Comparison of ENCODE assay signal across 8 cellular contexts in genomic region chr6:158475344-158476302, GRCh38.
DNase-seq lines count a peak whose midpoint lies in the region; ATAC-seq, FAIRE-seq and TF ChIP-seq lines count a peak whose summit lies in the region.

No MANE protein-coding gene starts in this region.

- H3K4me3 ChIP-seq in HUES48 (ENCODE audit: low read depth, low read length) (no peak overlapping the region), Panc1 (ENCODE audit: low read depth in 2 of 2, low read length in 2 of 2) (peak overlapping the region in 1 of 2 experiments; percentile 7; a peak in 1 of 4 replicates), H7 (ENCODE audit: insufficient read depth, low read depth, low read length) (no peak overlapping the region)

- in situ Hi-C loops in Panc1 (cut with HindIII; ENCODE audit: low pct_unique_long_range_greater_than_20kb, low sequenced_read_pairs) = no loop called here

- TF ChIP-seq CTCF in Panc1 (IDR thresholded peaks at IDR 0.05) = no peak

- H3K27me3 ChIP-seq in HUES48 (ENCODE audit: control insufficient read depth, insufficient read depth, low read length) = peaks cover 13% of the 10 kb centered on the region
- H3K27me3 ChIP-seq in Panc1 (ENCODE audit: control insufficient read depth, insufficient read depth, low read length) = no peaks in the 10 kb centered on the region
- peaks cover 10% of the 10 kb centered on the region for H3K27me3 ChIP-seq in H7 (ENCODE audit: control insufficient read depth, insufficient read depth, low read length)

- H3K36me3 Mint-ChIP-seq in activated CD4-positive, alpha-beta T cell treated with anti-CD3 and anti-CD28 coated beads, Interleukin-2, amount 10 ng/mL, durations not matched to agents 24 days and 14 days (ENCODE audit: low read depth) = peaks cover 8% of the 10 kb centered on the region

- H3K4me3 Mint-ChIP-seq in activated CD4-positive, alpha-beta T cell treated with anti-CD3 and anti-CD28 coated beads, Interleukin-2, amount 10 ng/mL, durations not matched to agents 24 days and 14 days = no peak overlapping the region

- no peaks in the 10 kb centered on the region for H3K27me3 Mint-ChIP-seq in activated CD4-positive, alpha-beta T cell treated with anti-CD3 and anti-CD28 coated beads, Interleukin-2, amount 10 ng/mL, durations not matched to agents 24 days and 14 days

- H3K9me3 ChIP-seq in HUES48 (ENCODE audit: control insufficient read depth, insufficient read depth, low read length) (no peaks in the 10 kb centered on the region), Panc1 (ENCODE audit: control insufficient read depth, insufficient read depth, low read depth, low read length) (no peaks in the 10 kb centered on the region)

- peaks cover 10% of the 10 kb centered on the region for H3K4me1 ChIP-seq in HUES48 (ENCODE audit: control insufficient read depth, insufficient read depth, low read length)
- peaks cover 18% of the 10 kb centered on the region for H3K4me1 ChIP-seq in Panc1 (ENCODE audit: control insufficient read depth, insufficient read depth, low read length)

- no peak overlapping the region for H3K27ac Mint-ChIP-seq in activated CD4-positive, alpha-beta T cell treated with anti-CD3 and anti-CD28 coated beads, Interleukin-2, amount 10 ng/mL, durations not matched to agents 24 days and 14 days

- H3K9ac ChIP-seq in HUES48 (ENCODE audit: low read depth, low read length) = no peak overlapping the region

- CTCF ChIA-PET in Panc1 (lab: Charles Lee) = no interaction called here

- DNase-seq in GM12892 (ENCODE audit: insufficient read length) (peak; percentile 52), Panc1 (ENCODE audit: low read depth, low spot score) (peak; percentile 28), left cardiac atrium (no peak), H7 (no peak), DMS114 treated with DMSO at 0.1 percent for 48 hours (lab: John Stamatoyannopoulos, UW; ENCODE audit: unreplicated experiment) (no peak)
- DNase-seq in activated CD4-positive, alpha-beta T cell treated with anti-CD3 and anti-CD28 coated beads, Interleukin-2, amount 10 ng/mL, durations not matched to agents 24 days and 14 days = no peak

- intact Hi-C loops in Panc1 (cut with micrococcal nuclease; ENCODE audit: unreplicated experiment) (no loop called here), left cardiac atrium (cut with DNase I) (no loop called here)
- intact Hi-C loops in activated CD4-positive, alpha-beta T cell treated with anti-CD3 and anti-CD28 coated beads, Interleukin-2, amount 10 ng/mL, durations not matched to agents 24 days and 14 days (cut with micrococcal nuclease) = no loop called here

- peak; percentile 87 for TF ChIP-seq POLR2A in GM12892 (IDR thresholded peaks at IDR 0.05; ENCODE audit: low read depth, low read length)

- H3K27ac ChIP-seq in HUES48 (ENCODE audit: low read depth, low read length) = peak overlapping the region; percentile 46
- peak overlapping the region; percentile 48 for H3K27ac ChIP-seq in Panc1 (ENCODE audit: low read length)

- FAIRE-seq in GM12892 (lab: Jason Lieb, UNC) = peak; percentile 91

- POLR2A ChIA-PET in Panc1 (lab: Charles Lee) = interaction anchor here (0.6 kb wide), 1 partner anchor 108 kb away, joined by 3 read pairs; no protein-coding TSS in a partner anchor

- H3K9me3 Mint-ChIP-seq in activated CD4-positive, alpha-beta T cell treated with anti-CD3 and anti-CD28 coated beads, Interleukin-2, amount 10 ng/mL, durations not matched to agents 24 days and 14 days = no peaks in the 10 kb centered on the region

- peaks cover 3% of the 10 kb centered on the region for H3K4me1 Mint-ChIP-seq in activated CD4-positive, alpha-beta T cell treated with anti-CD3 and anti-CD28 coated beads, Interleukin-2, amount 10 ng/mL, durations not matched to agents 24 days and 14 days

- H3K36me3 ChIP-seq in HUES48 (ENCODE audit: control insufficient read depth, insufficient read depth, low read length) (peaks cover 20% of the 10 kb centered on the region), Panc1 (ENCODE audit: control insufficient read depth, insufficient read depth, low read length) (no peaks in the 10 kb centered on the region), H7 (replicated peaks; ENCODE audit: control insufficient read depth, insufficient read depth, low read length) (no peaks in the 10 kb centered on the region; the same call in 1 of the 2 replicates)

- BruUV-seq in Panc1 (replicated peaks; lab: Mats Ljungman, UMichigan) = no TSS peak

- ATAC-seq in GM21723 (IDR thresholded peaks at IDR 0.05; ENCODE audit: unreplicated experiment) = peak; percentile 82
- ATAC-seq in Panc1 = peak; percentile 79
- peak; percentile 34 to 88 for ATAC-seq in left cardiac atrium

Comparison
In these comparisons a context has a peak if more than half of its experiments do, and no peak if none do; other contexts are left out.
1. DNase-seq: peak in GM12892 (single experiment) and Panc1 (single experiment); none in left cardiac atrium (single experiment), H7 (single experiment), DMS114 treated with DMSO at 0.1 percent for 48 hours (single experiment) and activated CD4-positive, alpha-beta T cell treated with anti-CD3 and anti-CD28 coated beads, Interleukin-2, amount 10 ng/mL, durations not matched to agents 24 days and 14 days (single experiment).
2. Peak in every context shown above with its lines, with median percentiles within 50 percentile points of each other: ATAC-seq.